2 cellular contexts compared by ENCODE assay signal in the genomic region with DNA sequence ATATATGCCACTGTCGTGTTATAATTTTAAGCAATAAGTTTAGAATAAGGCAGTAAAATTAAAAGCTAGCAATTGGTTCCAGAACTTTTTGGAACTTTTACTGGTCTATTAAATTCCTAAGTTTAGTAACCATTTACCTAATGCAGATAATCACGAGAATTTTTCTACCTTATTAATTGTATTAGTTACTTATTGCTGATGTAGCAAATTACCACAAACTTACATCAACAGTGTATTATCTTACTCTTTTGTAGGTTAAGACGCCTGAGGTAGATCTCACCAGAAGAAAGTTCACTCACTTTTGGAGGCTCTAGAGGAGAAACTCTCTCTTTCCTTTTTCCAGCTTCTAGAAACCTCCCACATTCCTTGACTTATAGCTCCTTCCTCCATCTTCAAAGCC.
TF ChIP-seq lines count a peak whose summit lies in the region.

No MANE protein-coding gene starts in this region.

TF ChIP-seq in HepG2, 621 proteins besides CTCF, POLR2A, EP300 and RAD21:
- TF ChIP-seq MAFK (conservative IDR thresholded peaks at IDR 0.05 in 1 of 2, IDR thresholded peaks at IDR 0.05 in 1 of 2; ENCODE audit: low read length in 2 of 2) = peak; percentile 96 to 99
- TF ChIP-seq ISX (CRISPR knock-in tag; conservative IDR thresholded peaks at IDR 0.05) = no peak
- peak; percentile 98 for TF ChIP-seq MAFF (IDR thresholded peaks at IDR 0.05; ENCODE audit: low read depth, low read length)
- no peak for TF ChIP-seq MAF1 (CRISPR knock-in tag; IDR thresholded peaks at IDR 0.05; ENCODE audit: borderline replicate concordance)
- no peak for TF ChIP-seq ZNF724P (CRISPR knock-in tag; IDR thresholded peaks at IDR 0.05; ENCODE audit: borderline replicate concordance)

TF ChIP-seq in K562, 482 proteins besides CTCF, POLR2A, EP300 and RAD21:
- TF ChIP-seq ZNF134 (CRISPR knock-in tag; conservative IDR thresholded peaks at IDR 0.05) (no peak), MAFK (IDR thresholded peaks at IDR 0.05; ENCODE audit: low read length) (peak; percentile 96), PKNOX1 (IDR thresholded peaks at IDR 0.05) (no peak), TBL1XR1 (IDR thresholded peaks at IDR 0.05; ENCODE audit: low read length in 2 of 2) (no peak), ZNF316 (IDR thresholded peaks at IDR 0.05) (peak; percentile 96), NR4A1 (CRISPR knock-in tag; IDR thresholded peaks at IDR 0.05) (no peak), NR4A1 (tag; IDR thresholded peaks at IDR 0.05) (no peak), C11orf30 (IDR thresholded peaks at IDR 0.05; ENCODE audit: low read depth) (peak; percentile 89), TOE1 (IDR thresholded peaks at IDR 0.05; ENCODE audit: borderline replicate concordance) (no peak), TOE1 (CRISPR knock-in tag; IDR thresholded peaks at IDR 0.05; ENCODE audit: borderline replicate concordance, low read depth) (no peak), SIRT6 (IDR thresholded peaks at IDR 0.05; ENCODE audit: low read depth, low read length) (no peak), ZEB2 (IDR thresholded peaks at IDR 0.05) (no peak), RBM14 (IDR thresholded peaks at IDR 0.05; ENCODE audit: borderline replicate concordance, insufficient read depth, low read depth, low read length) (no peak), MAFG (tag; conservative IDR thresholded peaks at IDR 0.05) (peak; percentile 88), MAFF (IDR thresholded peaks at IDR 0.05; ENCODE audit: low read length) (peak; percentile 96), PRMT5 (CRISPR knock-in tag; IDR thresholded peaks at IDR 0.05) (no peak)
- TF ChIP-seq, protein P1, sequence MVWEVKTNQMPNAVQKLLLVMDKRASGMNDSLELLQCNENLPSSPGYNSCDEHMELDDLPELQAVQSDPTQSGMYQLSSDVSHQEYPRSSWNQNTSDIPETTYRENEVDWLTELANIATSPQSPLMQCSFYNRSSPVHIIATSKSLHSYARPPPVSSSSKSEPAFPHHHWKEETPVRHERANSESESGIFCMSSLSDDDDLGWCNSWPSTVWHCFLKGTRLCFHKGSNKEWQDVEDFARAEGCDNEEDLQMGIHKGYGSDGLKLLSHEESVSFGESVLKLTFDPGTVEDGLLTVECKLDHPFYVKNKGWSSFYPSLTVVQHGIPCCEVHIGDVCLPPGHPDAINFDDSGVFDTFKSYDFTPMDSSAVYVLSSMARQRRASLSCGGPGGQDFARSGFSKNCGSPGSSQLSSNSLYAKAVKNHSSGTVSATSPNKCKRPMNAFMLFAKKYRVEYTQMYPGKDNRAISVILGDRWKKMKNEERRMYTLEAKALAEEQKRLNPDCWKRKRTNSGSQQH (CRISPR knock-in tag; IDR thresholded peaks at IDR 0.05) = no peak
